Comparison of ENCODE assay signal across 21 cellular contexts in genomic region chrX:80817002-80817401, GRCh38.
"Had no signal": no experiment of that assay in that cellular context is flagged by ENCODE, and none has a peak within 500 bp of the region (broad histone marks: within the 10 kb centered on the region; RNA-seq: fewer than 3 reads in every experiment).

No MANE protein-coding gene starts in this region.

- H3K36me3 Mint-ChIP-seq: activated naive CD8-positive, alpha-beta T cell treated with anti-CD3 and anti-CD28 coated beads for 36 hours; mesothelial cell of epicardium; type B pancreatic cell; WTC11 had no signal

- H3K4me1 Mint-ChIP-seq: activated naive CD8-positive, alpha-beta T cell treated with anti-CD3 and anti-CD28 coated beads for 36 hours; mesothelial cell of epicardium had no signal

- H3K27me3 ChIP-seq: cardiac muscle cell, gastroesophageal sphincter, heart right ventricle had no signal

- ATAC-seq: activated CD8-positive, alpha-beta T cell treated with anti-CD3 and anti-CD28 coated beads, Interleukin-2, amount 10 ng/mL, durations not matched to agents 7 days and 5 days; gastroesophageal sphincter; heart right ventricle; right cardiac atrium; stimulated activated naive CD8-positive, alpha-beta T cell treated with anti-CD3 and anti-CD28 coated beads, Interleukin-15, Interleukin-2, amounts not matched to agents 100 U/mL and 50 U/mL, for 24 hours; WTC11 had no signal

- H3K27ac Mint-ChIP-seq: activated CD8-positive, alpha-beta T cell treated with anti-CD3 and anti-CD28 coated beads, Interleukin-2, amount 10 ng/mL, durations not matched to agents 7 days and 5 days; activated naive CD8-positive, alpha-beta T cell treated with anti-CD3 and anti-CD28 coated beads for 36 hours; mesothelial cell of epicardium; nephron progenitor cell; progenitor cell of endocrine pancreas; type B pancreatic cell; WTC11 had no signal

- H3K4me3 ChIP-seq: cardiac muscle cell, gastroesophageal sphincter, heart right ventricle, lung had no signal

- H3K4me1 ChIP-seq: gastroesophageal sphincter, heart right ventricle had no signal

- H3K4me3 Mint-ChIP-seq: activated CD8-positive, alpha-beta T cell treated with anti-CD3 and anti-CD28 coated beads, Interleukin-2, amount 10 ng/mL, durations not matched to agents 7 days and 5 days; activated naive CD8-positive, alpha-beta T cell treated with anti-CD3 and anti-CD28 coated beads for 36 hours; mesothelial cell of epicardium; nephron progenitor cell; type B pancreatic cell; WTC11 had no signal

- H3K27me3 Mint-ChIP-seq: activated naive CD8-positive, alpha-beta T cell treated with anti-CD3 and anti-CD28 coated beads for 36 hours; progenitor cell of endocrine pancreas; type B pancreatic cell had no signal

- H3K27ac ChIP-seq: cardiac muscle cell, gastroesophageal sphincter, heart right ventricle had no signal

- H3K36me3 ChIP-seq: cardiac muscle cell, gastroesophageal sphincter, heart right ventricle had no signal

- H3K9me3 Mint-ChIP-seq: activated naive CD8-positive, alpha-beta T cell treated with anti-CD3 and anti-CD28 coated beads for 36 hours; type B pancreatic cell; WTC11 had no signal

- DNase-seq: activated CD4-positive, alpha-beta T cell treated with anti-CD3 and anti-CD28 coated beads for 4 hours; activated CD8-positive, alpha-beta memory T cell treated with anti-CD3 and anti-CD28 coated beads, Interleukin-2, amount 50 U/mL, for 48 hours; activated CD8-positive, alpha-beta T cell treated with anti-CD3 and anti-CD28 coated beads, Interleukin-2, amount 10 ng/mL, durations not matched to agents 7 days and 5 days; activated gamma-delta T cell treated with Interleukin-2 at 50 U/mL for 16 hours; activated naive CD8-positive, alpha-beta T cell treated with anti-CD3 and anti-CD28 coated beads for 36 hours; heart right ventricle; nephron progenitor cell; occipital lobe; right cardiac atrium; small intestine; stimulated activated CD4-positive, alpha-beta T cell treated with anti-CD3 and anti-CD28 coated beads, Interleukin-4, amount 100 ng/mL, for 4 hours; stimulated activated CD8-positive, alpha-beta memory T cell treated with anti-CD3 and anti-CD28 coated beads, Interleukin-4, amount 100 ng/mL, for 48 hours; stimulated activated naive CD8-positive, alpha-beta T cell treated with anti-CD3 and anti-CD28 coated beads, Interleukin-15, Interleukin-2, amounts not matched to agents 100 U/mL and 50 U/mL, for 24 hours; T-helper 2 cell had no signal

- H3K9me3 ChIP-seq: gastroesophageal sphincter had no signal
